Comparison of ENCODE assay signal across 1 cellular context in the genomic region with DNA sequence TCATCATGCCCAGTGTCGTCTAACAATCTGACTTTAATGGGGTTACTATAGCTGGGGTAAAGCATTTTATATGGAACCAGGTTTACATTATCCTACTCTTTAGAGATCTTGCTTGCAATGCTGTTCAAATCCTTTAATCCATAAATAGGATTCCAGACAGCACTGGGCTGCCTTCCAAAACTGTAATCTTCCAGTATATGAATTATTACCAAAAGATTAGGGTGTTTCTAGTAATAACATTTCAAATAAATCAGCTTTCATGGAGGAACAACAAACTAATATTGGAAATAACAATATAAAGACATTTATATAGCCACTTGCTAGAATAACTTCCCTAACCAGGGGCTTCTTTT.
TF ChIP-seq lines count a peak whose summit lies in the region.

No MANE protein-coding gene starts in this region.

TF ChIP-seq in SK-N-SH treated with all-trans-retinoic acid at 6 μM for 48 hours, 23 proteins besides CTCF, POLR2A, EP300 and RAD21 (continued from another document):
- TF ChIP-seq, protein P1, sequence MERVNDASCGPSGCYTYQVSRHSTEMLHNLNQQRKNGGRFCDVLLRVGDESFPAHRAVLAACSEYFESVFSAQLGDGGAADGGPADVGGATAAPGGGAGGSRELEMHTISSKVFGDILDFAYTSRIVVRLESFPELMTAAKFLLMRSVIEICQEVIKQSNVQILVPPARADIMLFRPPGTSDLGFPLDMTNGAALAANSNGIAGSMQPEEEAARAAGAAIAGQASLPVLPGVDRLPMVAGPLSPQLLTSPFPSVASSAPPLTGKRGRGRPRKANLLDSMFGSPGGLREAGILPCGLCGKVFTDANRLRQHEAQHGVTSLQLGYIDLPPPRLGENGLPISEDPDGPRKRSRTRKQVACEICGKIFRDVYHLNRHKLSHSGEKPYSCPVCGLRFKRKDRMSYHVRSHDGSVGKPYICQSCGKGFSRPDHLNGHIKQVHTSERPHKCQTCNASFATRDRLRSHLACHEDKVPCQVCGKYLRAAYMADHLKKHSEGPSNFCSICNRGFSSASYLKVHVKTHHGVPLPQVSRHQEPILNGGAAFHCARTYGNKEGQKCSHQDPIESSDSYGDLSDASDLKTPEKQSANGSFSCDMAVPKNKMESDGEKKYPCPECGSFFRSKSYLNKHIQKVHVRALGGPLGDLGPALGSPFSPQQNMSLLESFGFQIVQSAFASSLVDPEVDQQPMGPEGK (CRISPR knock-in tag; IDR thresholded peaks at IDR 0.05; ENCODE audit: borderline replicate concordance), result no peak
- TF ChIP-seq CSRNP3 (CRISPR knock-in tag; IDR thresholded peaks at IDR 0.05), result no peak
- no peak for TF ChIP-seq ARNTL (CRISPR knock-in tag; IDR thresholded peaks at IDR 0.05; ENCODE audit: borderline replicate concordance, low read depth)
- TF ChIP-seq, protein P2, sequence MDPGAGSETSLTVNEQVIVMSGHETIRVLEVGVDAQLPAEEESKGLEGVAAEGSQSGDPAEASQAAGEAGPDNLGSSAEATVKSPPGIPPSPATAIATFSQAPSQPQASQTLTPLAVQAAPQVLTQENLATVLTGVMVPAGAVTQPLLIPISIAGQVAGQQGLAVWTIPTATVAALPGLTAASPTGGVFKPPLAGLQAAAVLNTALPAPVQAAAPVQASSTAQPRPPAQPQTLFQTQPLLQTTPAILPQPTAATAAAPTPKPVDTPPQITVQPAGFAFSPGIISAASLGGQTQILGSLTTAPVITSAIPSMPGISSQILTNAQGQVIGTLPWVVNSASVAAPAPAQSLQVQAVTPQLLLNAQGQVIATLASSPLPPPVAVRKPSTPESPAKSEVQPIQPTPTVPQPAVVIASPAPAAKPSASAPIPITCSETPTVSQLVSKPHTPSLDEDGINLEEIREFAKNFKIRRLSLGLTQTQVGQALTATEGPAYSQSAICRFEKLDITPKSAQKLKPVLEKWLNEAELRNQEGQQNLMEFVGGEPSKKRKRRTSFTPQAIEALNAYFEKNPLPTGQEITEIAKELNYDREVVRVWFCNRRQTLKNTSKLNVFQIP (CRISPR knock-in tag; IDR thresholded peaks at IDR 0.05; ENCODE audit: borderline replicate concordance, low read depth), result no peak
- TF ChIP-seq ISL1 (CRISPR knock-in tag; IDR thresholded peaks at IDR 0.05), result no peak
- no peak for TF ChIP-seq BACH2 (CRISPR knock-in tag; IDR thresholded peaks at IDR 0.05; ENCODE audit: borderline replicate concordance)
- no peak for TF ChIP-seq PPARA (CRISPR knock-in tag; IDR thresholded peaks at IDR 0.05; ENCODE audit: borderline replicate concordance)
- TF ChIP-seq ZC3H10 (CRISPR knock-in tag; IDR thresholded peaks at IDR 0.05), result peak; percentile 92; the same call in 1 of the 2 replicates
- TF ChIP-seq CSDC2 (CRISPR knock-in tag; IDR thresholded peaks at IDR 0.05), result no peak
- peak; percentile 61 for TF ChIP-seq TOX (CRISPR knock-in tag; IDR thresholded peaks at IDR 0.05; ENCODE audit: borderline replicate concordance)
- TF ChIP-seq OSR1 (CRISPR knock-in tag; IDR thresholded peaks at IDR 0.05), result no peak
- no peak for TF ChIP-seq ZFP30 (CRISPR knock-in tag; IDR thresholded peaks at IDR 0.05)
- TF ChIP-seq, protein P3, sequence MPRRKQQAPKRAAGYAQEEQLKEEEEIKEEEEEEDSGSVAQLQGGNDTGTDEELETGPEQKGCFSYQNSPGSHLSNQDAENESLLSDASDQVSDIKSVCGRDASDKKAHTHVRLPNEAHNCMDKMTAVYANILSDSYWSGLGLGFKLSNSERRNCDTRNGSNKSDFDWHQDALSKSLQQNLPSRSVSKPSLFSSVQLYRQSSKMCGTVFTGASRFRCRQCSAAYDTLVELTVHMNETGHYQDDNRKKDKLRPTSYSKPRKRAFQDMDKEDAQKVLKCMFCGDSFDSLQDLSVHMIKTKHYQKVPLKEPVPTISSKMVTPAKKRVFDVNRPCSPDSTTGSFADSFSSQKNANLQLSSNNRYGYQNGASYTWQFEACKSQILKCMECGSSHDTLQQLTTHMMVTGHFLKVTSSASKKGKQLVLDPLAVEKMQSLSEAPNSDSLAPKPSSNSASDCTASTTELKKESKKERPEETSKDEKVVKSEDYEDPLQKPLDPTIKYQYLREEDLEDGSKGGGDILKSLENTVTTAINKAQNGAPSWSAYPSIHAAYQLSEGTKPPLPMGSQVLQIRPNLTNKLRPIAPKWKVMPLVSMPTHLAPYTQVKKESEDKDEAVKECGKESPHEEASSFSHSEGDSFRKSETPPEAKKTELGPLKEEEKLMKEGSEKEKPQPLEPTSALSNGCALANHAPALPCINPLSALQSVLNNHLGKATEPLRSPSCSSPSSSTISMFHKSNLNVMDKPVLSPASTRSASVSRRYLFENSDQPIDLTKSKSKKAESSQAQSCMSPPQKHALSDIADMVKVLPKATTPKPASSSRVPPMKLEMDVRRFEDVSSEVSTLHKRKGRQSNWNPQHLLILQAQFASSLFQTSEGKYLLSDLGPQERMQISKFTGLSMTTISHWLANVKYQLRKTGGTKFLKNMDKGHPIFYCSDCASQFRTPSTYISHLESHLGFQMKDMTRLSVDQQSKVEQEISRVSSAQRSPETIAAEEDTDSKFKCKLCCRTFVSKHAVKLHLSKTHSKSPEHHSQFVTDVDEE (CRISPR knock-in tag; IDR thresholded peaks at IDR 0.05), result no peak
